Comparison of ENCODE assay signal across 14 cellular contexts in genomic region chr17:57943140-57943539, GRCh38. TPM values are rescaled to one million over a fixed set of nuclear protein-coding genes. Genes with fewer than 3 reads are reported as not detected.
DNase-seq lines count a peak whose midpoint lies in the region; ATAC-seq and TF ChIP-seq lines count a peak whose summit lies in the region.
"Had no signal": no experiment of that assay in that cellular context is flagged by ENCODE, and none has a peak within 500 bp of the region (broad histone marks: within the 10 kb centered on the region; RNA-seq: fewer than 3 reads in every experiment).

No MANE protein-coding gene starts in this region.

- H2AFZ ChIP-seq in ACC112 (ENCODE audit: low read length, unreplicated experiment), result no peak overlapping the region

- H3K9me3 Mint-ChIP-seq in brain, result no peaks in the 10 kb centered on the region

- no peaks in the 10 kb centered on the region for H3K27me3 Mint-ChIP-seq in brain

- H3K79me2 ChIP-seq in ACC112 (ENCODE audit: control insufficient read depth, insufficient read depth, low read length, unreplicated experiment), result peaks cover 84% of the 10 kb centered on the region

- no peak for TF ChIP-seq POLR2A in Peyer's patch (IDR thresholded peaks at IDR 0.05)

- peaks cover 52% of the 10 kb centered on the region for H3K4me1 ChIP-seq in ACC112 (ENCODE audit: control insufficient read depth, insufficient read depth, low read length, unreplicated experiment)
- peaks cover 0 to 55% (median 13%) of the 10 kb centered on the region in 4 donors for H3K4me1 ChIP-seq in Peyer's patch

- H3K4me1 Mint-ChIP-seq in brain, result peaks cover 83% of the 10 kb centered on the region

- H3K9me3 ChIP-seq in MG63, result no peaks in the 10 kb centered on the region
- H3K9me3 ChIP-seq in Peyer's patch, result no peaks in the 10 kb centered on the region
- H3K9me3 ChIP-seq: lower lobe of right lung had no signal

- H3K27ac ChIP-seq in ACC112 (ENCODE audit: low read depth, low read length), result peak overlapping the region; percentile 38; the same call in 1 of the 2 replicates
- peak overlapping the region in 2 of 4 donors; percentile 34 to 96 for H3K27ac ChIP-seq in Peyer's patch
- H3K27ac ChIP-seq: lower lobe of right lung had no signal

- H3K36me3 Mint-ChIP-seq in brain, result no peaks in the 10 kb centered on the region

- no peak overlapping the region for H3K4me3 Mint-ChIP-seq in brain

- peak; percentile 65 for DNase-seq in MG63
- peak; percentile 58 for DNase-seq in myocyte (ENCODE audit: low read depth)
- DNase-seq in NCI-H774 (lab: John Stamatoyannopoulos, UW), result no peak
- DNase-seq in Peyer's patch, result no peak
- no peak for DNase-seq in HK-2 (ENCODE audit: unreplicated experiment)
- DNase-seq: activated T-cell treated with anti-CD3 and anti-CD28 coated beads, Interleukin-2, amount 50 U/mL, for 48 hours; effector memory CD4-positive, alpha-beta T cell; lower lobe of right lung; NCI-H2081 treated with DMSO at 0.1 percent for 48 hours; stimulated activated CD4-positive, alpha-beta T cell treated with anti-CD3 and anti-CD28 coated beads, Interleukin-15, amount 100 ng/mL, for 24 hours; T-helper 2 cell had no signal

- H3K36me3 ChIP-seq in ACC112 (ENCODE audit: insufficient read depth, low read length), result no peaks in the 10 kb centered on the region
- H3K36me3 ChIP-seq in MG63, result no peaks in the 10 kb centered on the region
- no peaks in the 10 kb centered on the region for H3K36me3 ChIP-seq in Peyer's patch
- H3K36me3 ChIP-seq: lower lobe of right lung had no signal

- H3K4me3 ChIP-seq in ACC112 (ENCODE audit: low read depth, low read length) (no peak overlapping the region), MG63 (no peak overlapping the region), Peyer's patch (no peak overlapping the region)
- H3K4me3 ChIP-seq: lower lobe of right lung had no signal

- H3K27ac Mint-ChIP-seq in brain, result peak overlapping the region; percentile 11 to 68 (median 25)

- no peak for ATAC-seq in HG03139 (IDR thresholded peaks at IDR 0.05; ENCODE audit: unreplicated experiment)
- ATAC-seq: lower lobe of right lung had no signal

- TF ChIP-seq CTCF in brain (conservative IDR thresholded peaks at IDR 0.05), result no peak
- no peak for TF ChIP-seq CTCF in Peyer's patch (IDR thresholded peaks at IDR 0.05)

- H3K27me3 ChIP-seq in ACC112 (ENCODE audit: insufficient read depth, low read length), result no peaks in the 10 kb centered on the region
- H3K27me3 ChIP-seq in MG63, result no peaks in the 10 kb centered on the region
- H3K27me3 ChIP-seq in Peyer's patch, result no peaks in the 10 kb centered on the region

RNA-seq across cellular contexts. Expression of gene CUEDC1, which starts 12.1 kb away (rescaled TPM):
- 3.0 and 10.2 TPM in 2 replicates for total RNA-seq in MG63 (2014; rRNA removed; shearing (Covaris generic); ENCODE audit: low replicate concordance)
- 97.8 TPM for polyA plus RNA-seq in brain (ENCODE audit: insufficient read depth, low read depth, low replicate concordance)
- 49.7 and 51.7 TPM in 2 replicates for total RNA-seq in myocyte
- 64.3 TPM for polyA plus RNA-seq in myocyte (2012)
- total RNA-seq in Peyer's patch, result 10 to 100 TPM; 10.2 to 45.4 (median 19.2) TPM

RNA-seq across cellular contexts. Expression of gene VEZF1, which starts 44.9 kb away (rescaled TPM):
- 30.6 and 54.3 TPM in 2 replicates for total RNA-seq in MG63 (2014; rRNA removed; shearing (Covaris generic); ENCODE audit: low replicate concordance)
- 72.5 TPM for polyA plus RNA-seq in brain (ENCODE audit: insufficient read depth, low read depth, low replicate concordance)
- total RNA-seq in myocyte (49.2 and 57.7 TPM in 2 replicates), Peyer's patch (10 to 100 TPM; 29.7 to 49.3 (median 39.5) TPM)
- 22.2 TPM for polyA plus RNA-seq in myocyte (2012)

Comparison
In these comparisons a context has a peak if more than half of its experiments do, and no peak if none do; other contexts are left out.
1. DNase-seq: peak in MG63 (single experiment) and myocyte (single experiment); none in NCI-H774 (single experiment), Peyer's patch (0 of 3) and HK-2 (single experiment).